25 cellular contexts compared by ENCODE assay signal in genomic region chr1:68107771-68108170, GRCh38. TPM values are rescaled to one million over a fixed set of nuclear protein-coding genes. Genes with fewer than 3 reads are reported as not detected.
DNase-seq lines count a peak whose midpoint lies in the region; ATAC-seq lines count a peak whose summit lies in the region.
"Had no signal": no experiment of that assay in that cellular context is flagged by ENCODE, and none has a peak within 500 bp of the region (broad histone marks: within the 10 kb centered on the region; RNA-seq: fewer than 3 reads in every experiment).

No MANE protein-coding gene starts in this region.

- ATAC-seq in esophagus mucosa (peak; percentile 38), GM18519 (IDR thresholded peaks at IDR 0.05; ENCODE audit: low FRiP score, unreplicated experiment) (no peak), GM19395 (IDR thresholded peaks at IDR 0.05; ENCODE audit: unreplicated experiment) (no peak)
- ATAC-seq: activated T-cell treated with anti-CD3 and anti-CD28 coated beads, Interleukin-2, amount 50 U/mL, for 4 hours; left ventricle myocardium superior; natural killer cell treated with Interleukin-12 subunit alpha and Interleukin-12 subunit beta and Interleukin-15 and Interleukin-18, amount 100 ng/mL, for 72 hours; Panc1; pancreas; stimulated activated effector memory CD8-positive, alpha-beta T cell treated with anti-CD3 and anti-CD28 coated beads, Interleukin-12 subunit alpha, Interleukin-12 subunit beta, amount 100 ng/mL, for 72 hours; T-cell had no signal

- peak; percentile 32 for DNase-seq in EL
- peak; percentile 80 for DNase-seq in RPMI7951 (ENCODE audit: low read depth)
- DNase-seq in non-pigmented ciliary epithelial cell (ENCODE audit: low read depth): peak; percentile 10
- DNase-seq in NCI-H2196 treated with DMSO at 0.1 percent for 48 hours (lab: John Stamatoyannopoulos, UW; ENCODE audit: unreplicated experiment): no peak
- DNase-seq: activated CD4-positive, alpha-beta T cell treated with anti-CD3 and anti-CD28 coated beads for 4 hours; activated CD8-positive, alpha-beta memory T cell treated with anti-CD3 and anti-CD28 coated beads for 24 hours; activated naive CD4-positive, alpha-beta T cell treated with anti-CD3 and anti-CD28 coated beads for 36 hours; activated T-cell treated with anti-CD3 and anti-CD28 coated beads, Interleukin-2, amount 50 U/mL, for 4 hours; amniotic stem cell; left ventricle myocardium superior; midbrain; MM.1S; NCI-H1436; NCI-H510A; pancreas; spleen; stimulated activated CD4-positive, alpha-beta T cell treated with anti-CD3 and anti-CD28 coated beads, Interleukin-2, amount 100 ng/mL, for 48 hours; T-cell; upper lobe of left lung had no signal

RNA-seq across cellular contexts. Expression of gene DIRAS3, which starts 57.3 kb away (rescaled TPM):
- not detected in 2 replicates for total RNA-seq in RPMI7951 (2014; rRNA removed; shearing (Covaris generic))
- total RNA-seq in esophagus mucosa: 2.2 TPM
- total RNA-seq: activated naive CD4-positive, alpha-beta T cell treated with anti-CD3 and anti-CD28 coated beads for 36 hours; activated T-cell treated with anti-CD3 and anti-CD28 coated beads, Interleukin-2, amount 50 U/mL, for 4 hours; natural killer cell treated with Interleukin-12 subunit alpha and Interleukin-12 subunit beta and Interleukin-15 and Interleukin-18, amount 100 ng/mL, for 72 hours; T-cell had no signal
